In the genomic region with DNA sequence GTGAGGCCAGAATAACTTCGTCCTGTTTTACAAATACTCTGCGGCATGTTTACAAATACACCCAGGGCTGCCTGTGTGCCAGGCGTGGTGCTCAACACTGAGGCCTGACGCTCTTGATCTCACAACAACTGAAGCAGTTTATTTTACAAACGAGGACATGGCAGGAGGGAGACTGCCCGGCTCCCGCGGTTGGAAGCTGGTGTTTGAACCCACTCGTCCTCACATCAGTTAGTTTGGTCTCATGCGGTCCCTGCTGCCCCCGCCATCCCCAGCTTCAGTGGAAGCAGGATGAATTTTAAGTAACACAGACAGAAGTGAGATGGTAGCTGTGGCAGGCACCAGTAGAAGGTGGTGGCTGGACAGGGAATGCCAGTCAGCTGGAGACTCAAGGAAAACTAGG, we compare ENCODE assay signal across 26 cellular contexts. TPM values are rescaled to one million over a fixed set of nuclear protein-coding genes. Genes with fewer than 3 reads are reported as not detected.
DNase-seq lines count a peak whose midpoint lies in the region; ATAC-seq and TF ChIP-seq lines count a peak whose summit lies in the region.
"Had no signal": no experiment of that assay in that cellular context is flagged by ENCODE, and none has a peak within 500 bp of the region (broad histone marks: within the 10 kb centered on the region; RNA-seq: fewer than 3 reads in every experiment).

No MANE protein-coding gene starts in this region.

- intact Hi-C loops in lower lobe of right lung (cut with DNase I) (no loop called here), esophagus squamous epithelium (cut with DNase I) (no loop called here)
- intact Hi-C loops in activated CD4-positive, alpha-beta memory T cell treated with anti-CD3 and anti-CD28 coated beads for 36 hours (cut with micrococcal nuclease) = no loop called here

- H4K5ac ChIP-seq in H9 (ENCODE audit: insufficient read length, low read depth, low read length) = no peak overlapping the region

- no peak overlapping the region for H2AK5ac ChIP-seq in H9 (ENCODE audit: insufficient read length, low read length)

- H3K4me3 ChIP-seq in lower lobe of right lung = no peak overlapping the region
- no peak overlapping the region for H3K4me3 ChIP-seq in foreskin fibroblast (ENCODE audit: low read depth in 1 of 2, low read length in 2 of 2)
- no peak overlapping the region for H3K4me3 ChIP-seq in esophagus squamous epithelium
- H3K4me3 ChIP-seq: GM23248, left ventricle myocardium inferior, mucosa of descending colon, psoas muscle, upper lobe of left lung had no signal

- H3K79me2 ChIP-seq in H9 (ENCODE audit: insufficient read depth, low read length) = no peaks in the 10 kb centered on the region; the same call in 1 of the 2 replicates

- no peaks in the 10 kb centered on the region for H3K23me2 ChIP-seq in H9 (ENCODE audit: insufficient read length, low read depth, low read length, poor library complexity, severe bottlenecking)

- no peak overlapping the region for H3K4me3 Mint-ChIP-seq in H9
- H3K4me3 Mint-ChIP-seq in chondrocyte (ENCODE audit: unreplicated experiment) = no peak overlapping the region
- H3K4me3 Mint-ChIP-seq in activated CD4-positive, alpha-beta memory T cell treated with anti-CD3 and anti-CD28 coated beads for 36 hours = no peak overlapping the region
- H3K4me3 Mint-ChIP-seq: activated naive CD4-positive, alpha-beta T cell treated with anti-CD3 and anti-CD28 coated beads, Interleukin-2, amount 10 ng/mL, durations not matched to agents 7 days and 5 days had no signal

- H2AFZ ChIP-seq in H9 (ENCODE audit: low read length) = no peak overlapping the region
- H2AFZ ChIP-seq: GM23248 had no signal

- H4K20me1 ChIP-seq in H9 (ENCODE audit: control insufficient read depth, insufficient read depth, insufficient read length) = no peaks in the 10 kb centered on the region

- H3K27ac ChIP-seq in H9 (ENCODE audit: insufficient read length, low read depth, low read length) = no peak overlapping the region
- H3K27ac ChIP-seq in lower lobe of right lung = no peak overlapping the region
- H3K27ac ChIP-seq in esophagus squamous epithelium = peak overlapping the region in 1 of 4 donors; percentile 13
- H3K27ac ChIP-seq: GM23248, left ventricle myocardium inferior, psoas muscle had no signal

- H3K56ac ChIP-seq in H9 (ENCODE audit: insufficient read length, low read depth, low read length) = no peak overlapping the region

- H3K14ac ChIP-seq in H9 (ENCODE audit: insufficient read depth, low read length) = no peak overlapping the region; the same call in 1 of the 2 replicates

- no peaks in the 10 kb centered on the region for H3K79me1 ChIP-seq in H9 (ENCODE audit: insufficient read depth, low read depth, low read length, poor library complexity, severe bottlenecking)

- no peak overlapping the region for H2BK120ac ChIP-seq in H9 (ENCODE audit: low read depth, low read length, poor library complexity, severe bottlenecking)

- no peak for TF ChIP-seq POLR2A in esophagus squamous epithelium (IDR thresholded peaks at IDR 0.05)

- H4K8ac ChIP-seq in H9 (replicated peaks; ENCODE audit: insufficient read length, low read depth, low read length) = no peak overlapping the region

- H3K23ac ChIP-seq in H9 (ENCODE audit: insufficient read length, low read depth, low read length) = no peak overlapping the region

- no peak overlapping the region for H3K4me2 ChIP-seq in H9 (ENCODE audit: insufficient read depth, insufficient read length, low read length)

- H2BK20ac ChIP-seq in H9 (ENCODE audit: low read depth, low read length, poor library complexity, severe bottlenecking) = no peak overlapping the region

- no peaks in the 10 kb centered on the region for H3K36me3 ChIP-seq in lower lobe of right lung
- H3K36me3 ChIP-seq in esophagus squamous epithelium = no peaks in the 10 kb centered on the region
- H3K36me3 ChIP-seq: left ventricle myocardium inferior, neutrophil, upper lobe of left lung had no signal

- H3K9me3 Mint-ChIP-seq in H9 (no peaks in the 10 kb centered on the region), chondrocyte (ENCODE audit: low read depth) (no peaks in the 10 kb centered on the region)
- H3K9me3 Mint-ChIP-seq in activated CD4-positive, alpha-beta memory T cell treated with anti-CD3 and anti-CD28 coated beads for 36 hours = no peaks in the 10 kb centered on the region
- H3K9me3 Mint-ChIP-seq: activated naive CD4-positive, alpha-beta T cell treated with anti-CD3 and anti-CD28 coated beads, Interleukin-2, amount 10 ng/mL, durations not matched to agents 7 days and 5 days had no signal

- H4K91ac ChIP-seq in H9 (ENCODE audit: insufficient read length, low read depth, low read length) = no peak overlapping the region

- H3K9me3 ChIP-seq in H9 (ENCODE audit: control insufficient read depth, low read depth, low read length) (no peaks in the 10 kb centered on the region), lower lobe of right lung (no peaks in the 10 kb centered on the region), esophagus squamous epithelium (no peaks in the 10 kb centered on the region)
- H3K9me3 ChIP-seq: left ventricle myocardium inferior, mucosa of descending colon, neutrophil, psoas muscle, upper lobe of left lung had no signal

- TF ChIP-seq CTCF in H9 (conservative IDR thresholded peaks at IDR 0.05) (no peak), chondrocyte (IDR thresholded peaks at IDR 0.05) (no peak), lower lobe of right lung (IDR thresholded peaks at IDR 0.05) (no peak), foreskin fibroblast (IDR thresholded peaks at IDR 0.05; ENCODE audit: low read depth, low read length) (no peak), esophagus squamous epithelium (IDR thresholded peaks at IDR 0.05) (no peak)

- H3K36me3 Mint-ChIP-seq in H9 (ENCODE audit: insufficient read depth in 1 of 3, low read depth in 3 of 3) (no peaks in the 10 kb centered on the region), chondrocyte (ENCODE audit: low read depth) (no peaks in the 10 kb centered on the region)
- no peaks in the 10 kb centered on the region for H3K36me3 Mint-ChIP-seq in activated CD4-positive, alpha-beta memory T cell treated with anti-CD3 and anti-CD28 coated beads for 36 hours
- H3K36me3 Mint-ChIP-seq: activated naive CD4-positive, alpha-beta T cell treated with anti-CD3 and anti-CD28 coated beads, Interleukin-2, amount 10 ng/mL, durations not matched to agents 7 days and 5 days had no signal

- no peaks in the 10 kb centered on the region for H3K4me1 ChIP-seq in H9 (ENCODE audit: insufficient read depth, low read length)
- peaks cover 30% of the 10 kb centered on the region for H3K4me1 ChIP-seq in lower lobe of right lung
- peaks cover 23 to 53% (median 25%) of the 10 kb centered on the region in 3 donors for H3K4me1 ChIP-seq in esophagus squamous epithelium
- H3K4me1 ChIP-seq: psoas muscle had no signal

- POLR2A ChIA-PET in activated CD4-positive, alpha-beta memory T cell treated with anti-CD3 and anti-CD28 coated beads for 36 hours (lab: Charles Lee) = no interaction called here

- CTCF ChIA-PET in activated CD4-positive, alpha-beta memory T cell treated with anti-CD3 and anti-CD28 coated beads for 36 hours (lab: Charles Lee) = no interaction called here

- no peak overlapping the region for H2BK15ac ChIP-seq in H9 (ENCODE audit: low read depth, low read length)

- no CpG with 5 or more reads among the region's 11 CpGs for whole genome bisulfite sequencing in H9 (ENCODE audit: extremely low coverage, insufficient read length, low lambda C conversion rate)
- WGBS in esophagus squamous epithelium, 2 donors = 65 to 73% methylated on average over 8 to 11 of the region's 11 CpGs

- peaks cover 34 to 49% of the 10 kb centered on the region in 2 experiments for H3K4me1 Mint-ChIP-seq in H9
- peaks cover 37% of the 10 kb centered on the region for H3K4me1 Mint-ChIP-seq in chondrocyte (ENCODE audit: low read depth)
- peaks cover 11% of the 10 kb centered on the region for H3K4me1 Mint-ChIP-seq in activated CD4-positive, alpha-beta memory T cell treated with anti-CD3 and anti-CD28 coated beads for 36 hours (ENCODE audit: low read depth)
- H3K4me1 Mint-ChIP-seq: activated naive CD4-positive, alpha-beta T cell treated with anti-CD3 and anti-CD28 coated beads, Interleukin-2, amount 10 ng/mL, durations not matched to agents 7 days and 5 days had no signal

- H3K4ac ChIP-seq in H9 (ENCODE audit: low read depth, low read length) = no peak overlapping the region

- no peak overlapping the region for H3K18ac ChIP-seq in H9 (ENCODE audit: insufficient read length, low read depth, low read length)

- no peak overlapping the region for H2BK5ac ChIP-seq in H9 (ENCODE audit: insufficient read length, low read length)

- H3K9ac ChIP-seq in H9 (ENCODE audit: extremely low read depth, insufficient read length, low read length) = no peak overlapping the region
- H3K9ac ChIP-seq: GM23248 had no signal

- no peak overlapping the region for H2BK12ac ChIP-seq in H9 (ENCODE audit: insufficient read length, low read depth, low read length)

- no peak overlapping the region for H3T11ph ChIP-seq in H9 (ENCODE audit: low read length)

- H3K27ac Mint-ChIP-seq in H9 = peak overlapping the region in 2 of 3 experiments; percentile 57 to 73; a peak in 4 of 7 replicates
- peak overlapping the region; percentile 66 for H3K27ac Mint-ChIP-seq in chondrocyte (ENCODE audit: unreplicated experiment)
- H3K27ac Mint-ChIP-seq in activated CD4-positive, alpha-beta memory T cell treated with anti-CD3 and anti-CD28 coated beads for 36 hours = no peak overlapping the region
- H3K27ac Mint-ChIP-seq: activated naive CD4-positive, alpha-beta T cell treated with anti-CD3 and anti-CD28 coated beads, Interleukin-2, amount 10 ng/mL, durations not matched to agents 7 days and 5 days had no signal

- H3K27me3 ChIP-seq in H9 (ENCODE audit: insufficient read depth, low read length) (no peaks in the 10 kb centered on the region), lower lobe of right lung (ENCODE audit: low read depth) (no peaks in the 10 kb centered on the region), esophagus squamous epithelium (no peaks in the 10 kb centered on the region)
- H3K27me3 ChIP-seq: neutrophil, upper lobe of left lung had no signal

- DNase-seq in H9 (no peak), chondrocyte (ENCODE audit: low spot score) (no peak), lower lobe of right lung (peak; percentile 12), superior temporal gyrus (ENCODE audit: extremely low spot score) (peak; percentile 67), kidney tubule cell (ENCODE audit: low spot score) (no peak), foreskin fibroblast (no peak), esophagus squamous epithelium (lab: John Stamatoyannopoulos, UW) (no peak)
- DNase-seq in activated CD4-positive, alpha-beta memory T cell treated with anti-CD3 and anti-CD28 coated beads for 36 hours = no peak
- DNase-seq: activated CD4-positive, alpha-beta T cell treated with anti-CD3 and anti-CD28 coated beads for 1 hour; activated CD8-positive, alpha-beta memory T cell treated with anti-CD3 and anti-CD28 coated beads for 24 hours; activated naive CD4-positive, alpha-beta T cell treated with anti-CD3 and anti-CD28 coated beads, Interleukin-2, amount 10 ng/mL, durations not matched to agents 7 days and 5 days; activated T-cell treated with anti-CD3 and anti-CD28 coated beads, Interleukin-2, amount 50 U/mL, for 48 hours; central memory CD4-positive, alpha-beta T cell; EL; GM23248; Karpas-422; left ventricle myocardium inferior; NCI-H1048; NCI-H1930; NCI-H82; OCI-M1; stimulated activated CD4-positive, alpha-beta T cell treated with anti-CD3 and anti-CD28 coated beads, Interleukin-1b, Interleukin-23, amount 100 ng/mL, for 48 hours; upper lobe of left lung had no signal

- H3K27me3 Mint-ChIP-seq in H9 (ENCODE audit: low read depth) = peaks cover 2% of the 10 kb centered on the region
- no peaks in the 10 kb centered on the region for H3K27me3 Mint-ChIP-seq in chondrocyte (ENCODE audit: low read depth)
- no peaks in the 10 kb centered on the region for H3K27me3 Mint-ChIP-seq in activated CD4-positive, alpha-beta memory T cell treated with anti-CD3 and anti-CD28 coated beads for 36 hours
- H3K27me3 Mint-ChIP-seq: activated naive CD4-positive, alpha-beta T cell treated with anti-CD3 and anti-CD28 coated beads, Interleukin-2, amount 10 ng/mL, durations not matched to agents 7 days and 5 days had no signal

- no peak for ATAC-seq in lower lobe of right lung
- ATAC-seq: mucosa of descending colon, psoas muscle had no signal

RNA-seq across cellular contexts. Expression of gene KIAA0930, which starts 16.4 kb away (rescaled TPM):
- total RNA-seq in H9 (2021) (45.3 and 46.2 TPM in 2 replicates), chondrocyte (103 to 109 TPM (median 109 TPM) in 3 replicates), lower lobe of right lung (89.2 TPM), esophagus squamous epithelium (10 to 100 TPM; 33.1 to 40.2 (median 38.1) TPM)
- total RNA-seq in activated CD4-positive, alpha-beta memory T cell treated with anti-CD3 and anti-CD28 coated beads for 36 hours = 10 to 100 TPM; 31.1 to 31.9 TPM

Comparison
In these comparisons a context has a peak if more than half of its experiments do, and no peak if none do; other contexts are left out.
1. DNase-seq: peak in lower lobe of right lung (single experiment) and superior temporal gyrus (single experiment); none in H9 (single experiment), chondrocyte (single experiment), kidney tubule cell (single experiment), foreskin fibroblast (0 of 2), esophagus squamous epithelium (single experiment) and activated CD4-positive, alpha-beta memory T cell treated with anti-CD3 and anti-CD28 coated beads for 36 hours (single experiment).